29 cellular contexts compared by ENCODE assay signal in the genomic region with DNA sequence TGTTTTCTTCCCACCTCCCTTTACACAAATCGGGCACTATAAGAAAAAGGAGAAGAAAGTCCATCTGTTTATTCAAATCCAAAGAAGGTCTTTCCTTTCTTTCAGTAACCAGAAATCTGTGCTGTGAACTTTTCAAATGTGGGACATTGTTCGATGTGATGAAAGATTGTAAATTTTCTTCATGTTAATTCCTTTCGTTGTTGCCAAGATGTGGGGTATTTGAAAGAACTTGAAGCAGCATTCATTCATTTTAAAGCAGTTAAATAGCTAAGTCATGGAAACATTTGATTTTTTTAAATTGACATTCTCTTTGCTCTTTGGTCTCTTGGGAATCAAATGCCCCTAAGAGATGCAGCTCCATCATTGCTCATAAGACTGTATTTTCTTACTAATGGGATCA.
"Had no signal": no experiment of that assay in that cellular context is flagged by ENCODE, and none has a peak within 500 bp of the region (broad histone marks: within the 10 kb centered on the region; RNA-seq: fewer than 3 reads in every experiment).

No MANE protein-coding gene starts in this region.

- H3K4me2 ChIP-seq: SK-N-SH had no signal

- H3K9me3 ChIP-seq: ascending aorta, SK-N-SH had no signal

- H3K27me3 ChIP-seq: ascending aorta had no signal

- H3K4me3 Mint-ChIP-seq: activated CD8-positive, alpha-beta memory T cell treated with anti-CD3 and anti-CD28 coated beads, Interleukin-2, amount 10 ng/mL, durations not matched to agents 7 days and 5 days; activated naive CD4-positive, alpha-beta T cell treated with anti-CD3 and anti-CD28 coated beads, Interleukin-2, amount 50 U/mL, for 24 hours; activated T-cell treated with anti-CD3 and anti-CD28 coated beads, Interleukin-2, amount 50 U/mL, for 24 hours; activated T-helper 1 cell treated with anti-CD3 and anti-CD28 coated beads, Interleukin-12 subunit alpha, Interleukin-12 subunit beta, Interleukin-2, Interleukin-4 antibody, amounts not matched to agents 30 ng/mL and 10 ng/mL and 1 ng/mL, durations not matched to agents 14 hours and 24 hours and 36 hours had no signal

- H3K4me1 Mint-ChIP-seq: activated CD8-positive, alpha-beta memory T cell treated with anti-CD3 and anti-CD28 coated beads, Interleukin-2, amount 10 ng/mL, durations not matched to agents 7 days and 5 days; activated naive CD4-positive, alpha-beta T cell treated with anti-CD3 and anti-CD28 coated beads, Interleukin-2, amount 50 U/mL, for 24 hours had no signal

- H3K27ac Mint-ChIP-seq: activated CD8-positive, alpha-beta memory T cell treated with anti-CD3 and anti-CD28 coated beads, Interleukin-2, amount 10 ng/mL, durations not matched to agents 7 days and 5 days; activated naive CD4-positive, alpha-beta T cell treated with anti-CD3 and anti-CD28 coated beads, Interleukin-2, amount 50 U/mL, for 24 hours; activated T-cell treated with anti-CD3 and anti-CD28 coated beads, Interleukin-2, amount 50 U/mL, for 24 hours; activated T-helper 1 cell treated with anti-CD3 and anti-CD28 coated beads, Interleukin-12 subunit alpha, Interleukin-12 subunit beta, Interleukin-2, Interleukin-4 antibody, amounts not matched to agents 30 ng/mL and 10 ng/mL and 1 ng/mL, durations not matched to agents 14 hours and 24 hours and 36 hours had no signal

- ATAC-seq: activated CD4-positive, CD25-positive, alpha-beta regulatory T cell treated with anti-CD3 and anti-CD28 coated beads, Interleukin-2, amount 50 U/mL, for 24 hours; activated CD8-positive, alpha-beta memory T cell treated with anti-CD3 and anti-CD28 coated beads, Interleukin-2, amount 10 ng/mL, durations not matched to agents 7 days and 5 days; K562; Panc1; Right ventricle myocardium inferior had no signal

- H3K27ac ChIP-seq: ascending aorta had no signal

- H3K4me1 ChIP-seq: ascending aorta had no signal

- H3K36me3 Mint-ChIP-seq: activated CD8-positive, alpha-beta memory T cell treated with anti-CD3 and anti-CD28 coated beads, Interleukin-2, amount 10 ng/mL, durations not matched to agents 7 days and 5 days; activated naive CD4-positive, alpha-beta T cell treated with anti-CD3 and anti-CD28 coated beads, Interleukin-2, amount 50 U/mL, for 24 hours had no signal

- FAIRE-seq: K562 had no signal

- H3K4me3 ChIP-seq: ascending aorta, K562 had no signal

- H3K36me3 ChIP-seq: ascending aorta had no signal

- H3K9me3 Mint-ChIP-seq: activated T-cell treated with anti-CD3 and anti-CD28 coated beads, Interleukin-2, amount 50 U/mL, for 24 hours; activated T-helper 1 cell treated with anti-CD3 and anti-CD28 coated beads, Interleukin-12 subunit alpha, Interleukin-12 subunit beta, Interleukin-2, Interleukin-4 antibody, amounts not matched to agents 30 ng/mL and 10 ng/mL and 1 ng/mL, durations not matched to agents 14 hours and 24 hours and 36 hours had no signal

- H3K9me2 ChIP-seq: SK-N-SH had no signal

- H3K9ac ChIP-seq: SK-N-SH had no signal

- DNase-seq: activated CD4-positive, alpha-beta T cell treated with anti-CD3 and anti-CD28 coated beads for 4 hours; activated CD4-positive, alpha-beta T cell treated with anti-CD3 and anti-CD28 coated beads, Interleukin-2, amount 50 U/mL, for 4 hours; activated CD8-positive, alpha-beta memory T cell treated with anti-CD3 and anti-CD28 coated beads, Interleukin-2, amount 10 ng/mL, durations not matched to agents 7 days and 5 days; activated effector memory CD4-positive, alpha-beta T cell treated with Interleukin-2 at 50 U/mL for 16 hours; activated naive CD4-positive, alpha-beta T cell; activated T-cell treated with anti-CD3 and anti-CD28 coated beads, Interleukin-2, amount 50 U/mL, for 24 hours; amniotic stem cell; caudate nucleus; Karpas-422; MM.1S; NCI-H1105 treated with DMSO at 0.1 percent for 48 hours; NCI-H1436 treated with DMSO at 0.1 percent for 48 hours; NCI-H187 treated with DMSO at 0.1 percent for 48 hours; NCI-H2081 treated with DMSO at 0.1 percent for 48 hours; NCI-H2171 treated with DMSO at 0.1 percent for 48 hours; NCI-H345; NCI-H510A; NCI-H526 treated with DMSO at 0.1 percent for 48 hours; NCI-H82; RPMI8226; SK-N-SH; T-helper 1 cell had no signal
